10 cellular contexts compared by ENCODE assay signal in genomic region chr9:89309166-89309565, GRCh38. TPM values are rescaled to one million over a fixed set of nuclear protein-coding genes. Genes with fewer than 3 reads are reported as not detected.
A peak's percentile ranks its signal among the peaks of the same experiment; 100 is the strongest.
DNase-seq lines count a peak whose midpoint lies in the region; TF ChIP-seq lines count a peak whose summit lies in the region.
"Had no signal": no experiment of that assay in that cellular context is flagged by ENCODE, and none has a peak within 500 bp of the region (broad histone marks: within the 10 kb centered on the region; RNA-seq: fewer than 3 reads in every experiment).

No MANE protein-coding gene starts in this region.

- H3K4me1 ChIP-seq in tibial nerve, result peaks cover 0 to 30% (median 21%) of the 10 kb centered on the region in 4 donors

- WGBS in tibial nerve, 2 donors, result 75 to 76% methylated on average over 6 of the region's 6 CpGs

- H3K27me3 Mint-ChIP-seq in activated naive CD4-positive, alpha-beta T cell treated with anti-CD3 and anti-CD28 coated beads, Interleukin-2, amount 50 U/mL, for 24 hours, result no peaks in the 10 kb centered on the region
- peaks cover 2% of the 10 kb centered on the region for H3K27me3 Mint-ChIP-seq in activated CD4-positive, alpha-beta memory T cell treated with anti-CD3 and anti-CD28 coated beads for 36 hours
- H3K27me3 Mint-ChIP-seq in immature natural killer cell (ENCODE audit: low read depth in 3 of 3), result peaks cover 10 to 15% (median 13%) of the 10 kb centered on the region in 3 donors

- H3K27ac ChIP-seq in tibial nerve, result peak overlapping the region; percentile 99 to 100 (median 100)

- peak overlapping the region; percentile 35 for H3K27ac Mint-ChIP-seq in activated naive CD4-positive, alpha-beta T cell treated with anti-CD3 and anti-CD28 coated beads, Interleukin-2, amount 50 U/mL, for 24 hours
- peak overlapping the region; percentile 98 for H3K27ac Mint-ChIP-seq in activated CD4-positive, alpha-beta memory T cell treated with anti-CD3 and anti-CD28 coated beads for 36 hours
- peak overlapping the region; percentile 98 to 100 (median 99) for H3K27ac Mint-ChIP-seq in immature natural killer cell

- CTCF ChIA-PET in activated CD4-positive, alpha-beta memory T cell treated with anti-CD3 and anti-CD28 coated beads for 36 hours (lab: Charles Lee), result interaction anchor here (1.9 kb wide), 1 partner anchor 30 kb away, joined by 6 read pairs; no protein-coding TSS in a partner anchor
- CTCF ChIA-PET in HEK293T (lab: Yijun Ruan, JAX), result no interaction called here

- no peak for TF ChIP-seq EP300 in tibial nerve (IDR thresholded peaks at IDR 0.05)

- POLR2A ChIA-PET in activated CD4-positive, alpha-beta memory T cell treated with anti-CD3 and anti-CD28 coated beads for 36 hours (lab: Charles Lee), result no interaction called here
- POLR2A ChIA-PET in HEK293T (lab: Yijun Ruan, JAX), result no interaction called here

- H3K4me3 Mint-ChIP-seq in activated naive CD4-positive, alpha-beta T cell treated with anti-CD3 and anti-CD28 coated beads, Interleukin-2, amount 50 U/mL, for 24 hours, result peak overlapping the region; percentile 90
- peak overlapping the region; percentile 94 for H3K4me3 Mint-ChIP-seq in activated CD4-positive, alpha-beta memory T cell treated with anti-CD3 and anti-CD28 coated beads for 36 hours
- H3K4me3 Mint-ChIP-seq in immature natural killer cell, result peak overlapping the region; percentile 83 to 98 (median 94)

- no peak for TF ChIP-seq POLR2A in tibial nerve (IDR thresholded peaks at IDR 0.05)

- H3K9me3 ChIP-seq in tibial nerve, result no peaks in the 10 kb centered on the region

- H3K4me1 Mint-ChIP-seq in activated naive CD4-positive, alpha-beta T cell treated with anti-CD3 and anti-CD28 coated beads, Interleukin-2, amount 50 U/mL, for 24 hours, result peaks cover 19% of the 10 kb centered on the region
- H3K4me1 Mint-ChIP-seq in activated CD4-positive, alpha-beta memory T cell treated with anti-CD3 and anti-CD28 coated beads for 36 hours (ENCODE audit: low read depth), result peaks cover 28% of the 10 kb centered on the region
- H3K4me1 Mint-ChIP-seq in immature natural killer cell, result peaks cover 34 to 44% of the 10 kb centered on the region in 2 donors

- intact Hi-C loops in activated CD4-positive, alpha-beta memory T cell treated with anti-CD3 and anti-CD28 coated beads for 36 hours (cut with micrococcal nuclease), result no loop called here

- H3K27me3 ChIP-seq in tibial nerve, result no peaks in the 10 kb centered on the region

- TF ChIP-seq CTCF in tibial nerve (IDR thresholded peaks at IDR 0.05), result no peak

- H3K9me3 Mint-ChIP-seq in activated naive CD4-positive, alpha-beta T cell treated with anti-CD3 and anti-CD28 coated beads, Interleukin-2, amount 50 U/mL, for 24 hours, result no peaks in the 10 kb centered on the region
- no peaks in the 10 kb centered on the region for H3K9me3 Mint-ChIP-seq in activated CD4-positive, alpha-beta memory T cell treated with anti-CD3 and anti-CD28 coated beads for 36 hours
- H3K9me3 Mint-ChIP-seq in immature natural killer cell, result no peaks in the 10 kb centered on the region

- DNase-seq in activated naive CD4-positive, alpha-beta T cell (lab: John Stamatoyannopoulos, UW), result no peak
- DNase-seq in activated CD4-positive, alpha-beta memory T cell treated with anti-CD3 and anti-CD28 coated beads for 36 hours, result no peak
- no peak for DNase-seq in immature natural killer cell
- DNase-seq in tibial nerve (ENCODE audit: low spot score in 2 of 2), result no peak
- no peak for DNase-seq in activated gamma-delta T cell (lab: John Stamatoyannopoulos, UW)
- no peak for DNase-seq in NCI-H510A (lab: John Stamatoyannopoulos, UW)
- no peak for DNase-seq in HEK293T (ENCODE audit: extremely low spot score)
- DNase-seq: midbrain; stimulated activated CD4-positive, alpha-beta T cell treated with anti-CD3 and anti-CD28 coated beads, Interleukin-4, amount 100 ng/mL, for 24 hours had no signal

- peaks cover 0 to 12% (median 0%) of the 10 kb centered on the region in 3 donors for H3K36me3 ChIP-seq in tibial nerve

- peaks cover 6% of the 10 kb centered on the region for H3K36me3 Mint-ChIP-seq in activated naive CD4-positive, alpha-beta T cell treated with anti-CD3 and anti-CD28 coated beads, Interleukin-2, amount 50 U/mL, for 24 hours
- H3K36me3 Mint-ChIP-seq in activated CD4-positive, alpha-beta memory T cell treated with anti-CD3 and anti-CD28 coated beads for 36 hours, result peaks cover 46% of the 10 kb centered on the region
- H3K36me3 Mint-ChIP-seq in immature natural killer cell, result peaks cover 0 to 9% (median 6%) of the 10 kb centered on the region in 3 donors

- H3K4me3 ChIP-seq in tibial nerve, result no peak overlapping the region

TF ChIP-seq in HEK293T, 16 proteins besides CTCF, POLR2A, EP300 and RAD21:
- no peak for TF ChIP-seq FOXM1 (IDR thresholded peaks at IDR 0.05; ENCODE audit: borderline replicate concordance)
- TF ChIP-seq HDGF (IDR thresholded peaks at IDR 0.05; ENCODE audit: borderline replicate concordance), result no peak
- no peak for TF ChIP-seq LEF1 (IDR thresholded peaks at IDR 0.05; ENCODE audit: borderline replicate concordance)
- TF ChIP-seq SUZ12 (IDR thresholded peaks at IDR 0.05), result no peak
- TF ChIP-seq PKNOX1 (IDR thresholded peaks at IDR 0.05), result no peak
- TF ChIP-seq ELF4 (IDR thresholded peaks at IDR 0.05), result no peak

RNA-seq across cellular contexts. Expression of gene CKS2, which starts 1.8 kb away (rescaled TPM):
- 100 to 1,000 TPM; 229 to 232 TPM for total RNA-seq in activated CD4-positive, alpha-beta memory T cell treated with anti-CD3 and anti-CD28 coated beads for 36 hours
- polyA plus RNA-seq in immature natural killer cell, result 10 to 100 TPM; 34.4 to 48.9 (median 45.9) TPM
- 1 to 10 TPM; 3.5 to 7.2 (median 6.1) TPM for total RNA-seq in tibial nerve

RNA-seq across cellular contexts. Expression of gene SECISBP2, which starts 9.1 kb away (rescaled TPM):
- 10 to 100 TPM; 34.0 to 34.7 TPM for total RNA-seq in activated CD4-positive, alpha-beta memory T cell treated with anti-CD3 and anti-CD28 coated beads for 36 hours
- polyA plus RNA-seq in immature natural killer cell, result 10 to 100 TPM in 1 of 3 donors, 1 to 10 TPM in 2; 3.9 to 16.4 (median 9.7) TPM
- total RNA-seq in tibial nerve, result 10 to 100 TPM; 57.7 to 77.1 (median 64.8) TPM

Comparison
In these comparisons a context has a peak if more than half of its experiments do, and no peak if none do; other contexts are left out.
1. H3K27ac Mint-ChIP-seq: peak in every context shown above with its lines; median percentile 99 in immature natural killer cell; 98 in activated CD4-positive, alpha-beta memory T cell treated with anti-CD3 and anti-CD28 coated beads for 36 hours; 35 in activated naive CD4-positive, alpha-beta T cell treated with anti-CD3 and anti-CD28 coated beads, Interleukin-2, amount 50 U/mL, for 24 hours.
2. RNA of gene CKS2, which starts 1.8 kb away (total RNA-seq): 229 to 232 TPM in activated CD4-positive, alpha-beta memory T cell treated with anti-CD3 and anti-CD28 coated beads for 36 hours; 3.5 to 7.2 TPM in tibial nerve; every median in the first group is over 10 times any median in the second.
3. Peak in every context shown above with its lines, with median percentiles within 50 percentile points of each other: H3K4me3 Mint-ChIP-seq.